12 cellular contexts compared by ENCODE assay signal in genomic region chr12:1527789-1528188, GRCh38.
DNase-seq lines count a peak whose midpoint lies in the region; ATAC-seq and TF ChIP-seq lines count a peak whose summit lies in the region.
"Had no signal": no experiment of that assay in that cellular context is flagged by ENCODE, and none has a peak within 500 bp of the region (broad histone marks: within the 10 kb centered on the region; RNA-seq: fewer than 3 reads in every experiment).

No MANE protein-coding gene starts in this region.

- POLR2A ChIA-PET in AG04450 (lab: Yijun Ruan, JAX) = interaction anchor here (0.9 kb wide), 1 partner anchor 53 kb away, joined by 8 read pairs; no protein-coding TSS in a partner anchor

- no peaks in the 10 kb centered on the region for H3K9me3 ChIP-seq in AG04450 (ENCODE audit: control insufficient read depth, insufficient read depth, low read length)
- no peaks in the 10 kb centered on the region for H3K9me3 ChIP-seq in thyroid gland

- peaks cover 74% of the 10 kb centered on the region for H3K27me3 Mint-ChIP-seq in nephron progenitor cell (ENCODE audit: low read depth, poor library complexity)

- no peak for ATAC-seq in GM19351 (IDR thresholded peaks at IDR 0.05; ENCODE audit: unreplicated experiment)
- no peak for ATAC-seq in GM18517 (IDR thresholded peaks at IDR 0.05; ENCODE audit: unreplicated experiment)
- ATAC-seq: Right ventricle myocardium inferior had no signal

- H3K4me1 Mint-ChIP-seq in nephron progenitor cell = peaks cover 44% of the 10 kb centered on the region

- H3K4me3 ChIP-seq in AG04450 (ENCODE audit: low read depth, low read length) = no peak overlapping the region
- no peak overlapping the region for H3K4me3 ChIP-seq in thyroid gland (replicated peaks in 1 of 3)

- H3K36me3 Mint-ChIP-seq in nephron progenitor cell (ENCODE audit: low read depth) = peaks cover 7% of the 10 kb centered on the region

- H3K36me3 ChIP-seq in thyroid gland = no peaks in the 10 kb centered on the region
- H3K36me3 ChIP-seq: WERI-Rb-1 had no signal

- no peak for TF ChIP-seq CTCF in AG04450 (IDR thresholded peaks at IDR 0.05; ENCODE audit: low read depth, low read length)
- TF ChIP-seq CTCF in thyroid gland (IDR thresholded peaks at IDR 0.05) = no peak
- no peak for TF ChIP-seq CTCF in nephron progenitor cell (IDR thresholded peaks at IDR 0.05)

- intact Hi-C loops in thyroid gland (cut with DNase I) = no loop called here

- no peak for TF ChIP-seq POLR2A in thyroid gland (IDR thresholded peaks at IDR 0.05)

- CTCF ChIA-PET in AG04450 (lab: Charles Lee) = interaction anchor here (3.4 kb wide), 1 partner anchor 409 kb away, joined by 14 read pairs; no protein-coding TSS in a partner anchor

- no peaks in the 10 kb centered on the region for H3K27me3 ChIP-seq in AG04450 (ENCODE audit: control insufficient read depth, insufficient read depth, low read length)
- H3K27me3 ChIP-seq in thyroid gland = peaks cover 3% of the 10 kb centered on the region

- no peak overlapping the region for H3K27ac Mint-ChIP-seq in nephron progenitor cell

- DNase-seq in AG04450 (ENCODE audit: low read depth, low spot score) (no peak), HS-5 (ENCODE audit: low read depth) (peak; percentile 69), astrocyte of the hippocampus (ENCODE audit: low read depth, low spot score) (peak; percentile 75), hepatic stellate cell (ENCODE audit: low spot score) (peak; percentile 81), thyroid gland (no peak), nephron progenitor cell (no peak)
- DNase-seq: AML-193, NCI-H1417, WERI-Rb-1 had no signal

- WGBS in thyroid gland, 2 donors = 72% methylated on average over 4 of the region's 4 CpGs

- peaks cover 0 to 13% of the 10 kb centered on the region in 2 donors for H3K4me1 ChIP-seq in thyroid gland

- H3K27ac ChIP-seq in AG04450 (ENCODE audit: low read depth, low read length) (peak overlapping the region; percentile 57), thyroid gland (no peak overlapping the region)
- H3K27ac ChIP-seq: WERI-Rb-1 had no signal

- no peak overlapping the region for H3K4me3 Mint-ChIP-seq in nephron progenitor cell

- H3K9me3 Mint-ChIP-seq in nephron progenitor cell = no peaks in the 10 kb centered on the region

Comparison
In these comparisons a context has a peak if more than half of its experiments do, and no peak if none do; other contexts are left out.
1. DNase-seq: peak in HS-5 (single experiment), astrocyte of the hippocampus (single experiment) and hepatic stellate cell (single experiment); none in AG04450 (single experiment), thyroid gland (0 of 2) and nephron progenitor cell (single experiment).